Comparison of ENCODE assay signal across 21 cellular contexts in genomic region chr13:73119612-73120011, GRCh38.
"Had no signal": no experiment of that assay in that cellular context is flagged by ENCODE, and none has a peak within 500 bp of the region (broad histone marks: within the 10 kb centered on the region; RNA-seq: fewer than 3 reads in every experiment).

No MANE protein-coding gene starts in this region.

- H3K4me1 ChIP-seq: neural progenitor cell, pancreas, stomach, transverse colon had no signal

- DNase-seq: effector memory CD8-positive, alpha-beta T cell; foreskin keratinocyte; kidney; left cardiac atrium; left ventricle myocardium superior; mesenchymal stem cell; midbrain; nucleus accumbens; pancreas; right cardiac atrium; small intestine; stimulated activated CD4-positive, alpha-beta T cell treated with anti-CD3 and anti-CD28 coated beads, Interleukin-12 subunit alpha, Interleukin-12 subunit beta, amount 100 ng/mL, for 4 hours; stimulated activated naive CD4-positive, alpha-beta T cell; stomach; substantia nigra; transverse colon had no signal

- H3K27ac ChIP-seq: epithelial cell of prostate, foreskin keratinocyte, neural progenitor cell, pancreas, stomach, thoracic aorta, transverse colon had no signal

- H3K36me3 ChIP-seq: neural progenitor cell, pancreas, stomach, thoracic aorta, transverse colon had no signal

- H3K9me3 ChIP-seq: pancreas, stomach, thoracic aorta, transverse colon had no signal

- H3K4me3 ChIP-seq: lung, neural progenitor cell, pancreas, stomach, thoracic aorta, transverse colon had no signal

- ATAC-seq: effector memory CD8-positive, alpha-beta T cell; foreskin keratinocyte; left cardiac atrium; left ventricle myocardium superior; natural killer cell treated with Interleukin-12 subunit alpha and Interleukin-12 subunit beta and Interleukin-15 and Interleukin-18, amount 100 ng/mL, for 72 hours; pancreas; right cardiac atrium had no signal

- H3K27me3 ChIP-seq: foreskin keratinocyte, neural progenitor cell, pancreas, stomach, transverse colon had no signal
